Comparison of ENCODE assay signal across 8 cellular contexts in genomic region chr1:91555821-91556531, GRCh38. TPM values are rescaled to one million over a fixed set of nuclear protein-coding genes. Genes with fewer than 3 reads are reported as not detected.
DNase-seq lines count a peak whose midpoint lies in the region; ATAC-seq and TF ChIP-seq lines count a peak whose summit lies in the region.

No MANE protein-coding gene starts in this region.

- no peak for TF ChIP-seq CTCF in foreskin fibroblast (IDR thresholded peaks at IDR 0.05; ENCODE audit: low read depth, low read length)

- DNase-seq in NOMO-1 treated with DMSO at 0.1 percent for 48 hours (lab: John Stamatoyannopoulos, UW; ENCODE audit: unreplicated experiment), result peak; percentile 18
- no peak for DNase-seq in NOMO-1 (lab: John Stamatoyannopoulos, UW; ENCODE audit: unreplicated experiment in 2 of 2)
- DNase-seq in activated CD8-positive, alpha-beta memory T cell treated with anti-CD3 and anti-CD28 coated beads, Interleukin-2, amount 50 U/mL, for 24 hours (ENCODE audit: extremely low read depth), result peak; percentile 47
- DNase-seq in foreskin fibroblast, result peak; percentile 64 to 73
- peak; percentile 43 to 69 for DNase-seq in stimulated activated CD8-positive, alpha-beta memory T cell treated with anti-CD3 and anti-CD28 coated beads, Interleukin-7, amount 100 ng/mL, for 4 hours (ENCODE audit: low read depth in 2 of 2)
- DNase-seq in COLO668 (lab: John Stamatoyannopoulos, UW; ENCODE audit: unreplicated experiment), result no peak
- no peak for DNase-seq in left lobe of liver (ENCODE audit: low spot score)
- DNase-seq in NCI-H2081 (lab: John Stamatoyannopoulos, UW), result no peak

- ATAC-seq in left lobe of liver, result no peak

- H3K4me3 ChIP-seq in foreskin fibroblast (ENCODE audit: low read depth in 1 of 2, low read length in 2 of 2), result no peak overlapping the region

RNA-seq across cellular contexts. Expression of gene CDC7, which starts 55.3 kb away (rescaled TPM):
- total RNA-seq in left lobe of liver, result 0.45 TPM

Comparison
In these comparisons a context has a peak if more than half of its experiments do, and no peak if none do; other contexts are left out.
1. DNase-seq: peak in NOMO-1 treated with DMSO at 0.1 percent for 48 hours (single experiment), activated CD8-positive, alpha-beta memory T cell treated with anti-CD3 and anti-CD28 coated beads, Interleukin-2, amount 50 U/mL, for 24 hours (single experiment), foreskin fibroblast (2 of 2) and stimulated activated CD8-positive, alpha-beta memory T cell treated with anti-CD3 and anti-CD28 coated beads, Interleukin-7, amount 100 ng/mL, for 4 hours (2 of 2); none in NOMO-1 (0 of 2), COLO668 (single experiment), left lobe of liver (single experiment) and NCI-H2081 (0 of 2).